8 cellular contexts compared by ENCODE assay signal in the genomic region with DNA sequence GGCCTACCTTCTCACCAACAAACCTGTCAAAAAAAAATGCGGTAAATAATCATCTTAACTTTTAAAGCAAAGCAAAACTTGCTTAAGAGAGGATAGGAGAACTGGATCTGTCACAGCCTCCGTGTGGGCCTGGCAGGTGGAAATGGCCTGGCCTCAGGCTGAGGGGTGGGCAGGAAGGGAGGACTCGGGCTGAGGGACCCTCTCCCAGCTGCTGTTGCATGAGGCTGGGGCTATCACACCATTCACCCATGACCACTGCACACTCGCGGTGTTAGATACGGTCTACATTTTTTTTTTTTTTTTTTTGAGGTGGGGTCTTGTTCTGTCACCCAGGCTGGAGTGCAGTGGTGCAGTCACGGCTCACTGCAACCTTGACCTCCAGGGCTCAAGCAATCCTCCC. TPM values are rescaled to one million over a fixed set of nuclear protein-coding genes. Genes with fewer than 3 reads are reported as not detected.
DNase-seq lines count a peak whose midpoint lies in the region; ATAC-seq and TF ChIP-seq lines count a peak whose summit lies in the region.

No MANE protein-coding gene starts in this region.

- H3K36me3 Mint-ChIP-seq in activated naive CD8-positive, alpha-beta T cell treated with anti-CD3 and anti-CD28 coated beads, Interleukin-2, amount 10 ng/mL, durations not matched to agents 7 days and 5 days, result peaks cover 27% of the 10 kb centered on the region
- peaks cover 10% of the 10 kb centered on the region for H3K36me3 Mint-ChIP-seq in activated naive CD8-positive, alpha-beta T cell treated with anti-CD3 and anti-CD28 coated beads for 36 hours
- H3K36me3 Mint-ChIP-seq in nephron progenitor cell (ENCODE audit: low read depth), result peaks cover 29% of the 10 kb centered on the region
- peaks cover 62% of the 10 kb centered on the region for H3K36me3 Mint-ChIP-seq in activated T-helper 2 cell treated with anti-CD3 and anti-CD28 coated beads, Interferon-gamma antibody, Interleukin-2, Interleukin-4, amounts not matched to agents 10 μg/mL and 5 μg/mL and 100 μg/mL, durations not matched to agents 14 hours and 24 hours and 36 hours (ENCODE audit: low read depth)

- H3K27ac Mint-ChIP-seq in activated naive CD8-positive, alpha-beta T cell treated with anti-CD3 and anti-CD28 coated beads, Interleukin-2, amount 10 ng/mL, durations not matched to agents 7 days and 5 days, result peak overlapping the region; percentile 25
- H3K27ac Mint-ChIP-seq in activated naive CD8-positive, alpha-beta T cell treated with anti-CD3 and anti-CD28 coated beads for 36 hours, result no peak overlapping the region
- peak overlapping the region; percentile 96 for H3K27ac Mint-ChIP-seq in nephron progenitor cell
- no peak overlapping the region for H3K27ac Mint-ChIP-seq in activated T-helper 2 cell treated with anti-CD3 and anti-CD28 coated beads, Interferon-gamma antibody, Interleukin-2, Interleukin-4, amounts not matched to agents 10 μg/mL and 5 μg/mL and 100 μg/mL, durations not matched to agents 14 hours and 24 hours and 36 hours

- H3K36me3 ChIP-seq in upper lobe of right lung, result peaks cover 75% of the 10 kb centered on the region

- H3K27me3 ChIP-seq in dorsolateral prefrontal cortex (no peaks in the 10 kb centered on the region), upper lobe of right lung (no peaks in the 10 kb centered on the region)

- H3K4me3 ChIP-seq in dorsolateral prefrontal cortex (no peak overlapping the region), upper lobe of right lung (no peak overlapping the region)

- intact Hi-C loops in dorsolateral prefrontal cortex (cut with DNase I), result no loop called here
- intact Hi-C loops in upper lobe of right lung (cut with DNase I), result no loop called here
- intact Hi-C loops in activated T-helper 2 cell treated with anti-CD3 and anti-CD28 coated beads, Interferon-gamma antibody, Interleukin-2, Interleukin-4, amounts not matched to agents 10 μg/mL and 5 μg/mL and 100 μg/mL, durations not matched to agents 14 hours and 24 hours and 36 hours (cut with micrococcal nuclease), result no loop called here

- TF ChIP-seq CTCF in dorsolateral prefrontal cortex (IDR thresholded peaks at IDR 0.05 in 54 of 56, conservative IDR thresholded peaks at IDR 0.05 in 2 of 56; ENCODE audit: low read depth in 1 of 56, partially characterized antibody in 56 of 56) (no peak), nephron progenitor cell (IDR thresholded peaks at IDR 0.05) (no peak), upper lobe of right lung (IDR thresholded peaks at IDR 0.05) (no peak)

- H3K9me3 Mint-ChIP-seq in activated naive CD8-positive, alpha-beta T cell treated with anti-CD3 and anti-CD28 coated beads, Interleukin-2, amount 10 ng/mL, durations not matched to agents 7 days and 5 days, result no peaks in the 10 kb centered on the region
- no peaks in the 10 kb centered on the region for H3K9me3 Mint-ChIP-seq in activated naive CD8-positive, alpha-beta T cell treated with anti-CD3 and anti-CD28 coated beads for 36 hours
- H3K9me3 Mint-ChIP-seq in nephron progenitor cell, result no peaks in the 10 kb centered on the region
- H3K9me3 Mint-ChIP-seq in activated T-helper 2 cell treated with anti-CD3 and anti-CD28 coated beads, Interferon-gamma antibody, Interleukin-2, Interleukin-4, amounts not matched to agents 10 μg/mL and 5 μg/mL and 100 μg/mL, durations not matched to agents 14 hours and 24 hours and 36 hours, result no peaks in the 10 kb centered on the region

- H3K27ac ChIP-seq in dorsolateral prefrontal cortex (peak overlapping the region; percentile 44 to 96 (median 89)), upper lobe of right lung (peak overlapping the region; percentile 84)

- POLR2A ChIA-PET in activated naive CD8-positive, alpha-beta T cell treated with anti-CD3 and anti-CD28 coated beads, Interleukin-2, amount 10 ng/mL, durations not matched to agents 7 days and 5 days (lab: Charles Lee), result interaction anchor here (0.6 to 3.0 kb wide), 3 partner anchors 9 to 690 kb away, joined by 3 to 15 read pairs (median 4); partner anchors contain the start of genes ARHGAP1 and ZNF408

- H3K4me1 Mint-ChIP-seq in activated naive CD8-positive, alpha-beta T cell treated with anti-CD3 and anti-CD28 coated beads, Interleukin-2, amount 10 ng/mL, durations not matched to agents 7 days and 5 days, result peaks cover 40% of the 10 kb centered on the region
- H3K4me1 Mint-ChIP-seq in activated naive CD8-positive, alpha-beta T cell treated with anti-CD3 and anti-CD28 coated beads for 36 hours, result peaks cover 48% of the 10 kb centered on the region
- peaks cover 39% of the 10 kb centered on the region for H3K4me1 Mint-ChIP-seq in nephron progenitor cell
- H3K4me1 Mint-ChIP-seq in activated T-helper 2 cell treated with anti-CD3 and anti-CD28 coated beads, Interferon-gamma antibody, Interleukin-2, Interleukin-4, amounts not matched to agents 10 μg/mL and 5 μg/mL and 100 μg/mL, durations not matched to agents 14 hours and 24 hours and 36 hours (ENCODE audit: low read depth), result peaks cover 29% of the 10 kb centered on the region

- H3K4me1 ChIP-seq in upper lobe of right lung, result peaks cover 28% of the 10 kb centered on the region

- no peak for ATAC-seq in activated naive CD8-positive, alpha-beta T cell treated with anti-CD3 and anti-CD28 coated beads, Interleukin-2, amount 10 ng/mL, durations not matched to agents 7 days and 5 days (ENCODE audit: low read depth)
- ATAC-seq in upper lobe of right lung, result no peak
- no peak for ATAC-seq in GM19467 (IDR thresholded peaks at IDR 0.05; ENCODE audit: unreplicated experiment)

- no peaks in the 10 kb centered on the region for H3K9me3 ChIP-seq in upper lobe of right lung

- H3K4me3 Mint-ChIP-seq in activated naive CD8-positive, alpha-beta T cell treated with anti-CD3 and anti-CD28 coated beads, Interleukin-2, amount 10 ng/mL, durations not matched to agents 7 days and 5 days, result no peak overlapping the region
- no peak overlapping the region for H3K4me3 Mint-ChIP-seq in activated naive CD8-positive, alpha-beta T cell treated with anti-CD3 and anti-CD28 coated beads for 36 hours
- H3K4me3 Mint-ChIP-seq in nephron progenitor cell, result no peak overlapping the region
- no peak overlapping the region for H3K4me3 Mint-ChIP-seq in activated T-helper 2 cell treated with anti-CD3 and anti-CD28 coated beads, Interferon-gamma antibody, Interleukin-2, Interleukin-4, amounts not matched to agents 10 μg/mL and 5 μg/mL and 100 μg/mL, durations not matched to agents 14 hours and 24 hours and 36 hours (ENCODE audit: low read depth)

- DNase-seq in activated naive CD8-positive, alpha-beta T cell treated with anti-CD3 and anti-CD28 coated beads, Interleukin-2, amount 10 ng/mL, durations not matched to agents 7 days and 5 days, result no peak
- no peak for DNase-seq in activated naive CD8-positive, alpha-beta T cell treated with anti-CD3 and anti-CD28 coated beads for 36 hours
- DNase-seq in dorsolateral prefrontal cortex (no peak), nephron progenitor cell (no peak), upper lobe of right lung (no peak), NCI-H82 (lab: John Stamatoyannopoulos, UW) (no peak)
- DNase-seq in activated T-helper 2 cell treated with anti-CD3 and anti-CD28 coated beads, Interferon-gamma antibody, Interleukin-2, Interleukin-4, amounts not matched to agents 10 μg/mL and 5 μg/mL and 100 μg/mL, durations not matched to agents 14 hours and 24 hours and 36 hours (ENCODE audit: low spot score), result no peak

- no peaks in the 10 kb centered on the region for H3K27me3 Mint-ChIP-seq in activated naive CD8-positive, alpha-beta T cell treated with anti-CD3 and anti-CD28 coated beads, Interleukin-2, amount 10 ng/mL, durations not matched to agents 7 days and 5 days
- H3K27me3 Mint-ChIP-seq in activated naive CD8-positive, alpha-beta T cell treated with anti-CD3 and anti-CD28 coated beads for 36 hours, result no peaks in the 10 kb centered on the region
- H3K27me3 Mint-ChIP-seq in nephron progenitor cell (ENCODE audit: low read depth, poor library complexity), result no peaks in the 10 kb centered on the region
- no peaks in the 10 kb centered on the region for H3K27me3 Mint-ChIP-seq in activated T-helper 2 cell treated with anti-CD3 and anti-CD28 coated beads, Interferon-gamma antibody, Interleukin-2, Interleukin-4, amounts not matched to agents 10 μg/mL and 5 μg/mL and 100 μg/mL, durations not matched to agents 14 hours and 24 hours and 36 hours (ENCODE audit: low read depth)

RNA-seq across cellular contexts. Expression of gene ARHGAP1, which starts 24.5 kb away (rescaled TPM):
- total RNA-seq in activated naive CD8-positive, alpha-beta T cell treated with anti-CD3 and anti-CD28 coated beads, Interleukin-2, amount 10 ng/mL, durations not matched to agents 7 days and 5 days, result 10 to 100 TPM; 62.5 to 68.0 TPM
- total RNA-seq in activated naive CD8-positive, alpha-beta T cell treated with anti-CD3 and anti-CD28 coated beads for 36 hours, result 10 to 100 TPM; 45.1 to 46.8 TPM
- total RNA-seq in dorsolateral prefrontal cortex (100 to 1,000 TPM in 13 of 120 experiments, 10 to 100 TPM in 107; 52.6 to 143 (median 80.0) TPM), upper lobe of right lung (62.8 TPM)
- total RNA-seq in activated T-helper 2 cell treated with anti-CD3 and anti-CD28 coated beads, Interferon-gamma antibody, Interleukin-2, Interleukin-4, amounts not matched to agents 10 μg/mL and 5 μg/mL and 100 μg/mL, durations not matched to agents 14 hours and 24 hours and 36 hours, result 58.8 and 66.8 TPM in 2 replicates

RNA-seq across cellular contexts. Expression of gene ZNF408, which starts 24.9 kb away (rescaled TPM):
- total RNA-seq in activated naive CD8-positive, alpha-beta T cell treated with anti-CD3 and anti-CD28 coated beads, Interleukin-2, amount 10 ng/mL, durations not matched to agents 7 days and 5 days, result 10 to 100 TPM; 18.9 to 19.0 TPM
- 10 to 100 TPM; 12.9 to 15.1 TPM for total RNA-seq in activated naive CD8-positive, alpha-beta T cell treated with anti-CD3 and anti-CD28 coated beads for 36 hours
- total RNA-seq in dorsolateral prefrontal cortex (10 to 100 TPM in 20 of 120 experiments, 1 to 10 TPM in 100; 4.8 to 15.1 (median 8.4) TPM), upper lobe of right lung (9.3 TPM)
- 10.2 and 12.2 TPM in 2 replicates for total RNA-seq in activated T-helper 2 cell treated with anti-CD3 and anti-CD28 coated beads, Interferon-gamma antibody, Interleukin-2, Interleukin-4, amounts not matched to agents 10 μg/mL and 5 μg/mL and 100 μg/mL, durations not matched to agents 14 hours and 24 hours and 36 hours

RNA-seq across cellular contexts. Expression of gene F2, which starts 43.1 kb away (rescaled TPM):
- not detected for total RNA-seq in activated naive CD8-positive, alpha-beta T cell treated with anti-CD3 and anti-CD28 coated beads, Interleukin-2, amount 10 ng/mL, durations not matched to agents 7 days and 5 days
- not detected for total RNA-seq in activated naive CD8-positive, alpha-beta T cell treated with anti-CD3 and anti-CD28 coated beads for 36 hours
- 1 to 10 TPM in 10 of 120 experiments, under 1 TPM in 35, not detected in 75; 0.14 to 1.5 (median 0.67) TPM for total RNA-seq in dorsolateral prefrontal cortex
- not detected for total RNA-seq in upper lobe of right lung
- 0.11 TPM in 1 of 2 replicates, not detected in the other for total RNA-seq in activated T-helper 2 cell treated with anti-CD3 and anti-CD28 coated beads, Interferon-gamma antibody, Interleukin-2, Interleukin-4, amounts not matched to agents 10 μg/mL and 5 μg/mL and 100 μg/mL, durations not matched to agents 14 hours and 24 hours and 36 hours

RNA-seq across cellular contexts. Expression of gene ATG13, which starts 58.6 kb away (rescaled TPM):
- total RNA-seq in activated naive CD8-positive, alpha-beta T cell treated with anti-CD3 and anti-CD28 coated beads, Interleukin-2, amount 10 ng/mL, durations not matched to agents 7 days and 5 days, result 10 to 100 TPM; 64.1 to 70.0 TPM
- 10 to 100 TPM; 49.2 to 51.4 TPM for total RNA-seq in activated naive CD8-positive, alpha-beta T cell treated with anti-CD3 and anti-CD28 coated beads for 36 hours
- total RNA-seq in dorsolateral prefrontal cortex, result 100 to 1,000 TPM; 107 to 201 (median 150) TPM
- total RNA-seq in upper lobe of right lung, result 61.1 TPM
- 58.0 and 58.1 TPM in 2 replicates for total RNA-seq in activated T-helper 2 cell treated with anti-CD3 and anti-CD28 coated beads, Interferon-gamma antibody, Interleukin-2, Interleukin-4, amounts not matched to agents 10 μg/mL and 5 μg/mL and 100 μg/mL, durations not matched to agents 14 hours and 24 hours and 36 hours

RNA-seq across cellular contexts. Expression of gene HARBI1, which starts 58.9 kb away (rescaled TPM):
- 1 to 10 TPM; 5.8 to 7.6 TPM for total RNA-seq in activated naive CD8-positive, alpha-beta T cell treated with anti-CD3 and anti-CD28 coated beads, Interleukin-2, amount 10 ng/mL, durations not matched to agents 7 days and 5 days
- total RNA-seq in activated naive CD8-positive, alpha-beta T cell treated with anti-CD3 and anti-CD28 coated beads for 36 hours, result 1 to 10 TPM; 2.6 to 4.5 TPM
- 10 to 100 TPM in 23 of 120 experiments, 1 to 10 TPM in 97; 4.5 to 29.2 (median 8.0) TPM for total RNA-seq in dorsolateral prefrontal cortex
- total RNA-seq in upper lobe of right lung, result 5.2 TPM
- 3.8 and 4.7 TPM in 2 replicates for total RNA-seq in activated T-helper 2 cell treated with anti-CD3 and anti-CD28 coated beads, Interferon-gamma antibody, Interleukin-2, Interleukin-4, amounts not matched to agents 10 μg/mL and 5 μg/mL and 100 μg/mL, durations not matched to agents 14 hours and 24 hours and 36 hours

Comparison
In these comparisons a context has a peak if more than half of its experiments do, and no peak if none do; other contexts are left out.
1. H3K27ac Mint-ChIP-seq: peak in activated naive CD8-positive, alpha-beta T cell treated with anti-CD3 and anti-CD28 coated beads, Interleukin-2, amount 10 ng/mL, durations not matched to agents 7 days and 5 days (single experiment) and nephron progenitor cell (single experiment); none in activated naive CD8-positive, alpha-beta T cell treated with anti-CD3 and anti-CD28 coated beads for 36 hours (single experiment) and activated T-helper 2 cell treated with anti-CD3 and anti-CD28 coated beads, Interferon-gamma antibody, Interleukin-2, Interleukin-4, amounts not matched to agents 10 μg/mL and 5 μg/mL and 100 μg/mL, durations not matched to agents 14 hours and 24 hours and 36 hours (single experiment).